ENCODE assay signal across 8 cellular contexts in genomic region chr10:71851630-71852095, GRCh38. TPM values are rescaled to one million over a fixed set of nuclear protein-coding genes. Genes with fewer than 3 reads are reported as not detected.
A peak's percentile ranks its signal among the peaks of the same experiment; 100 is the strongest.
DNase-seq lines count a peak whose midpoint lies in the region; ATAC-seq, FAIRE-seq and TF ChIP-seq lines count a peak whose summit lies in the region.
"Not testable (repeated sequence)": the region's sequence is repeated elsewhere in the genome, so short reads cannot be mapped to it uniquely, and the experiment has no call there.

No MANE protein-coding gene starts in this region.

- CTCF ChIA-PET in IMR-90 (lab: Yijun Ruan, JAX) (interaction anchor here (0.7 to 2.0 kb wide), 2 partner anchors 45 to 628 kb away, joined by 5 to 7 read pairs; no protein-coding TSS in a partner anchor), GM12878 (lab: Yijun Ruan, JAX) (interaction anchor here (0.9 to 6.4 kb wide), 6 partner anchors 8 to 144 kb away, joined by 3 to 54 read pairs (median 6); no protein-coding TSS in a partner anchor)

- in situ Hi-C loops in IMR-90 (cut with MboI; ENCODE audit: low sequenced_read_pairs); GM12878 (cut with MboI): not testable (repeated sequence)

- H3K4me3 ChIP-seq in AG10803 (ENCODE audit: low read length) (peak overlapping the region; percentile 44), GM12878 (peak overlapping the region; percentile 46), muscle layer of colon (ENCODE audit: low read depth in 1 of 2, low read length in 2 of 2) (peak overlapping the region in 1 of 2 donors; percentile 98), smooth muscle cell (peak overlapping the region; percentile 87)
- H3K4me3 ChIP-seq in IMR-90 (ENCODE audit: insufficient read depth, low read depth, low read length) = not testable (repeated sequence)

- peak overlapping the region; percentile 51 for H2BK5ac ChIP-seq in IMR-90 (ENCODE audit: low read depth, low read length, poor library complexity, severe bottlenecking)

- intact Hi-C loops in IMR-90 (cut with micrococcal nuclease) = loop anchor here (1.0 kb wide), 1 partner anchor 11 kb away; no protein-coding TSS in a partner anchor
- intact Hi-C loops in GM12878 (cut with micrococcal nuclease; ENCODE audit: unreplicated experiment) = not testable (repeated sequence)

- peak overlapping the region; percentile 16 for H3K4me2 ChIP-seq in IMR-90 (ENCODE audit: low read depth, low read length)
- H3K4me2 ChIP-seq in GM12878 (ENCODE audit: control insufficient read depth, insufficient read depth) = peak overlapping the region; percentile 68
- peak overlapping the region; percentile 82 for H3K4me2 ChIP-seq in smooth muscle cell

- not testable (repeated sequence) for H3K9me1 ChIP-seq in IMR-90 (ENCODE audit: insufficient read depth, low read length)

- H3K36me3 ChIP-seq in IMR-90 (ENCODE audit: control insufficient read depth, insufficient read depth, low read length); GM12878 (ENCODE audit: control insufficient read depth in 2 of 2, insufficient read depth in 2 of 2, low read length in 1 of 2); muscle layer of colon (ENCODE audit: insufficient read depth, low read length); smooth muscle cell (ENCODE audit: low read depth): not testable (repeated sequence)

- dilution Hi-C loops in IMR-90 (cut with HindIII; ENCODE audit: low sequenced_read_pairs, unreplicated experiment) = not testable (repeated sequence)

- not testable (repeated sequence) for H3F3A ChIP-seq in smooth muscle cell (ENCODE audit: low read depth)

- peak overlapping the region; percentile 97 for H3K4me3 Mint-ChIP-seq in T-helper 17 cell

- H3K56ac ChIP-seq in IMR-90 (ENCODE audit: extremely low read depth, insufficient read depth, low read length) = not testable (repeated sequence)

- peak overlapping the region; percentile 71; the same call in 1 of the 2 replicates for H2AK5ac ChIP-seq in IMR-90 (ENCODE audit: low read depth, low read length)

- not testable (repeated sequence) for TF ChIP-seq CTCF in AG10803 (conservative IDR thresholded peaks at IDR 0.05; ENCODE audit: low read length); IMR-90 (conservative IDR thresholded peaks at IDR 0.05; ENCODE audit: low read depth, low read length); GM12878 (IDR thresholded peaks at IDR 0.05 in 2 of 3, conservative IDR thresholded peaks at IDR 0.05 in 1 of 3; ENCODE audit: control insufficient read depth in 2 of 3, extremely low read depth in 1 of 3, insufficient read depth in 1 of 3, low read depth in 3 of 3, low read length in 3 of 3); smooth muscle cell (IDR thresholded peaks at IDR 0.05; ENCODE audit: borderline replicate concordance, insufficient read depth, poor library complexity, severe bottlenecking)

- H4K8ac ChIP-seq in IMR-90 (ENCODE audit: low read depth in 2 of 2, low read length in 2 of 2) = peak overlapping the region; percentile 70 to 83

- TF ChIP-seq POLR2A in IMR-90 (IDR thresholded peaks at IDR 0.05; ENCODE audit: low read depth, low read length); GM12878 (IDR thresholded peaks at IDR 0.05; ENCODE audit: low read depth, low read length): not testable (repeated sequence)

- H3K4ac ChIP-seq in IMR-90 (ENCODE audit: low read depth, low read length) = peak overlapping the region; percentile 63

- peak overlapping the region; percentile 90 for H3K27ac Mint-ChIP-seq in T-helper 17 cell

- not testable (repeated sequence) for BruUV-seq in IMR-90 (replicated peaks; lab: Mats Ljungman, UMichigan); GM12878 (replicated peaks; lab: Mats Ljungman, UMichigan)

- peak; percentile 10 for ATAC-seq in GM19397 (IDR thresholded peaks at IDR 0.05; ENCODE audit: unreplicated experiment)
- ATAC-seq in IMR-90 (ENCODE audit: low read depth); T-helper 17 cell: not testable (repeated sequence)
- peak; percentile 60 for ATAC-seq in GM12878

- SMC1A ChIA-PET in GM12878 (lab: Charles Lee; ENCODE audit: uncharacterized antibody, unreplicated experiment) = interaction anchor here (1.0 to 2.7 kb wide), 5 partner anchors 8 to 43 kb away, joined by 4 to 10 read pairs (median 4); no protein-coding TSS in a partner anchor

- H3K27ac ChIP-seq in IMR-90 (ENCODE audit: insufficient read depth, low read length) (peak overlapping the region; percentile 61), GM12878 (ENCODE audit: control insufficient read depth, insufficient read depth) (peak overlapping the region; percentile 79), muscle layer of colon (ENCODE audit: low read depth, low read length) (peak overlapping the region; percentile 94), smooth muscle cell (ENCODE audit: low read depth) (peak overlapping the region; percentile 30)

- H3K9me3 ChIP-seq in IMR-90 (ENCODE audit: control insufficient read depth, insufficient read depth, low read length); T-helper 17 cell (ENCODE audit: control insufficient read depth, low read length, poor library complexity, severe bottlenecking); GM12878 (replicated peaks; ENCODE audit: control insufficient read depth, insufficient read depth, low read length); muscle layer of colon (ENCODE audit: low read length); smooth muscle cell (replicated peaks; ENCODE audit: low read depth): not testable (repeated sequence)

- H3K27me3 Mint-ChIP-seq in T-helper 17 cell = not testable (repeated sequence)

- not testable (repeated sequence) for H3K27me3 ChIP-seq in IMR-90 (ENCODE audit: control insufficient read depth, insufficient read depth, low read length); GM12878 (replicated peaks in 1 of 2; ENCODE audit: control insufficient read depth in 2 of 2, insufficient read depth in 2 of 2, low read length in 1 of 2); muscle layer of colon (ENCODE audit: control insufficient read depth in 1 of 2, insufficient read depth in 2 of 2, low read length in 2 of 2); smooth muscle cell (ENCODE audit: low read depth)

- peak overlapping the region; percentile 58; the same call in 1 of the 2 replicates for H3K18ac ChIP-seq in IMR-90 (ENCODE audit: low read depth, low read length)

- WGBS in IMR-90 (ENCODE audit: extremely low coverage in 2 of 2, insufficient read length in 1 of 2), 2 experiments = no CpG with 5 or more reads among the region's 13 CpGs
- WGBS in GM12878 (ENCODE audit: insufficient coverage, insufficient replicate concordance, low lambda C conversion rate, missing lambda C conversion rate) = 7% methylated on average over 13 of the region's 13 CpGs
- WGBS in smooth muscle cell (ENCODE audit: low lambda C conversion rate) = 79% methylated on average over 13 of the region's 13 CpGs

- H3K36me3 Mint-ChIP-seq in T-helper 17 cell (ENCODE audit: low read depth) = not testable (repeated sequence)

- FAIRE-seq in GM12878 (lab: Jason Lieb, UNC) = not testable (repeated sequence)

- H3K14ac ChIP-seq in IMR-90 (replicated peaks; ENCODE audit: low read depth, low read length) = not testable (repeated sequence)

- not testable (repeated sequence) for DNase-seq in AG10803 (ENCODE audit: low read depth); IMR-90; T-helper 17 cell; GM12878 (ENCODE audit: low read depth, low spot score); smooth muscle cell (lab: John Stamatoyannopoulos, UW; ENCODE audit: unreplicated experiment)
- DNase-seq in glomerular visceral epithelial cell (ENCODE audit: extremely low spot score) = peak; percentile 38

- RAD21 ChIA-PET in GM12878 (lab: Charles Lee; ENCODE audit: unreplicated experiment) = interaction anchor here (1.0 to 1.9 kb wide), 6 partner anchors 9 to 282 kb away, joined by 4 to 10 read pairs (median 5); no protein-coding TSS in a partner anchor

- H4K91ac ChIP-seq in IMR-90 (ENCODE audit: insufficient read depth, low read depth, low read length) = peak overlapping the region; percentile 56; the same call in 1 of the 2 replicates

- H2BK120ac ChIP-seq in IMR-90 (ENCODE audit: low read depth, low read length) = peak overlapping the region; percentile 54; the same call in 1 of the 2 replicates

- TF ChIP-seq EP300 in GM12878 (IDR thresholded peaks at IDR 0.05; ENCODE audit: borderline replicate concordance in 1 of 2, control insufficient read depth in 1 of 2, low read depth in 2 of 2, low read length in 2 of 2) = not testable (repeated sequence)

- not testable (repeated sequence) for H3K4me1 ChIP-seq in IMR-90 (ENCODE audit: control insufficient read depth, insufficient read depth, low read length)
- H3K4me1 ChIP-seq in GM12878 (ENCODE audit: control insufficient read depth, insufficient read depth, low read length) (peaks cover 14% of the 10 kb centered on the region), muscle layer of colon (ENCODE audit: insufficient read depth, low read length) (peaks cover 42% of the 10 kb centered on the region), smooth muscle cell (ENCODE audit: low read depth) (peaks cover 24% of the 10 kb centered on the region)

- not testable (repeated sequence) for TF ChIP-seq RAD21 in IMR-90 (IDR thresholded peaks at IDR 0.05; ENCODE audit: low read length); GM12878 (IDR thresholded peaks at IDR 0.05; ENCODE audit: insufficient read depth, low read depth, low read length)

- H3K4me1 Mint-ChIP-seq in T-helper 17 cell = peaks cover 34% of the 10 kb centered on the region

- peak overlapping the region; percentile 56 for H4K5ac ChIP-seq in IMR-90 (ENCODE audit: low read depth, low read length)

- H2AFZ ChIP-seq in IMR-90 (replicated peaks; ENCODE audit: low read length, poor library complexity) (peak overlapping the region; percentile 86), GM12878 (ENCODE audit: control insufficient read depth, low read depth, low read length) (peak overlapping the region; percentile 75), smooth muscle cell (ENCODE audit: low read depth) (peak overlapping the region; percentile 60)

- not testable (repeated sequence) for H3K23ac ChIP-seq in IMR-90 (ENCODE audit: low read depth, low read length)

- H4K20me1 ChIP-seq in IMR-90 (ENCODE audit: insufficient read depth, low read length) (peaks cover 36% of the 10 kb centered on the region), smooth muscle cell (ENCODE audit: low read depth) (peaks cover 35% of the 10 kb centered on the region)
- not testable (repeated sequence) for H4K20me1 ChIP-seq in GM12878 (ENCODE audit: control insufficient read depth, insufficient read depth)

- H2AK9ac ChIP-seq in IMR-90 (replicated peaks; ENCODE audit: low read depth, low read length, poor library complexity) = not testable (repeated sequence)

- H3K79me2 ChIP-seq in GM12878 (ENCODE audit: control insufficient read depth, insufficient read depth, low read length) (peaks cover 43% of the 10 kb centered on the region), smooth muscle cell (ENCODE audit: low read depth) (peaks cover 43% of the 10 kb centered on the region)

- not testable (repeated sequence) for H2BK20ac ChIP-seq in IMR-90 (ENCODE audit: low read depth, low read length)

- POLR2A ChIA-PET in IMR-90 (lab: Charles Lee; ENCODE audit: unreplicated experiment) = interaction anchor here (0.6 to 1.6 kb wide), 3 partner anchors 9 to 16 kb away, joined by 4 to 8 read pairs (median 5); no protein-coding TSS in a partner anchor
- POLR2A ChIA-PET in GM12878 (lab: Charles Lee) = interaction anchor here (0.6 to 2.3 kb wide), 9 partner anchors 8 to 465 kb away, joined by 3 to 20 read pairs (median 4); partner anchors contain the start of gene VSIR

- H3K79me1 ChIP-seq in IMR-90 (ENCODE audit: low read depth in 1 of 2, low read length in 2 of 2) = peaks cover 11 to 40% of the 10 kb centered on the region in 2 experiments

- not testable (repeated sequence) for H3K9ac ChIP-seq in IMR-90 (ENCODE audit: low read depth, low read length)
- H3K9ac ChIP-seq in GM12878 (ENCODE audit: control insufficient read depth, insufficient read depth, low read length) (peak overlapping the region; percentile 92), muscle layer of colon (ENCODE audit: low read length) (peak overlapping the region; percentile 37), smooth muscle cell (ENCODE audit: low read depth) (peak overlapping the region; percentile 22)

- H2BK15ac ChIP-seq in IMR-90 (ENCODE audit: low read depth, low read length) = 0 out of 3 replicates have a peak overlapping the region, but pooled peaks have one; percentile 27

RNA-seq across cellular contexts. Expression of gene PSAP, which starts 0.6 kb away (rescaled TPM):
- total RNA-seq in IMR-90 (2012; rRNA removed) = 216 and 221 TPM in 2 replicates
- polyA plus RNA-seq in IMR-90 (2012; rRNA removed) = 876 TPM in 2 replicates
- polyA plus RNA-seq in IMR-90 (2012; cell fraction: cytosol; rRNA removed) = 905 and 937 TPM in 2 replicates
- polyA plus RNA-seq in IMR-90 (2012; cell fraction: nucleus; rRNA removed; ENCODE audit: low replicate concordance) = 546 and 844 TPM in 2 replicates
- 100 to 1,000 TPM; 225 to 235 TPM for total RNA-seq in T-helper 17 cell
- 269 and 285 TPM in 2 replicates for total RNA-seq in GM12878 (2013; cell fraction: nucleolus; rRNA removed)
- 287 and 299 TPM in 2 replicates for total RNA-seq in GM12878 (2014; rRNA removed)
- total RNA-seq in GM12878 (2014; rRNA removed; fragmentation: Illumina TruSeq; extraction: Trizol) = 178 and 179 TPM in 2 replicates
- total RNA-seq in GM12878 (2021) = 336 and 346 TPM in 2 replicates
- polyA plus RNA-seq in GM12878 (2011; ENCODE audit: low read depth) = 193 TPM
- 190 and 232 TPM in 2 replicates for polyA plus RNA-seq in GM12878 (2011; rRNA removed)
- 284 and 288 TPM in 2 replicates for polyA plus RNA-seq in GM12878 (2011; cell fraction: cytosol; rRNA removed)
- 240 and 286 TPM in 2 replicates for polyA plus RNA-seq in GM12878 (2011; cell fraction: nucleus; rRNA removed)
- 258 and 314 TPM in 2 replicates for polyA plus RNA-seq in GM12878 (2012)
- 251 and 258 TPM in 2 replicates for polyA plus RNA-seq in GM12878 (2014; fragmentation: Illumina TruSeq; extraction: Trizol)
- polyA plus RNA-seq in GM12878 (2014; fragmentation: Nextera tagmentation; extraction: Ambion mirVana) = 100 to 1,000 TPM; 280 to 312 TPM
- polyA plus RNA-seq in GM12878 (2014; rRNA removed) = 309 and 310 TPM in 2 replicates
- 100 to 1,000 TPM; 275 to 291 TPM for polyA plus RNA-seq in GM12878 (2016; fragmentation: Nextera tagmentation; extraction: Ambion mirVana)
- 185 and 279 TPM in 2 replicates for polyA minus RNA-seq in GM12878 (2011; rRNA and poly(A)+ RNA removed)
- 85.0 and 93.7 TPM in 2 replicates for polyA minus RNA-seq in GM12878 (2011; cell fraction: cytosol; rRNA and poly(A)+ RNA removed)
- polyA minus RNA-seq in GM12878 (2011; cell fraction: nucleus; rRNA and poly(A)+ RNA removed) = 43.9 and 51.0 TPM in 2 replicates
- total RNA-seq in smooth muscle cell = 282 and 328 TPM in 2 replicates
- polyA plus RNA-seq in smooth muscle cell = 486 and 500 TPM in 2 replicates

Comparison
In these comparisons a context has a peak if more than half of its experiments do, and no peak if none do; other contexts are left out.
1. H3K27ac ChIP-seq: peak in every context shown above with its lines; median percentile 94 in muscle layer of colon; 79 in GM12878; 61 in IMR-90; 30 in smooth muscle cell.
2. H3K4me2 ChIP-seq: peak in every context shown above with its lines; median percentile 82 in smooth muscle cell; 68 in GM12878; 16 in IMR-90.